In the genomic region with DNA sequence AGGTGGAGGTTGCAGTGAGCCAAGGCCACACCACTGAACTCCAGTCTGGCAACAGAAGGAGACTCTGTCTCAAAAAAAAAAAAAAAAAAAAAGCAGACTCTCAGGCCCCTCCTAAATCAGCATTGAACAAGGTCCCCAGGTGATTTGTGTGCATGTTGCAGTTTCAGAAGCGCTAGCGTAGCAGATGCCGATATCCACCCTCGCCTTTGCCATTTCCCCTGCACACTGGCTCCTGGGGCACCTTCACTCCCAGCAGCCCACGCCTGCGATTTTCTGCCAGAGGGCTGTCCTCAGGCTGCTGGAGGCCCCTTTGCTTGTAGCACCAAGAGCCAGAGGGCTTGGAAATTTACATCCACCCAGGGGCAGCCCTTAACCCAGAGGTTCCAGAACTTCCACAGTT, we compare ENCODE assay signal across 31 cellular contexts.
"Had no signal": no experiment of that assay in that cellular context is flagged by ENCODE, and none has a peak within 500 bp of the region (broad histone marks: within the 10 kb centered on the region; RNA-seq: fewer than 3 reads in every experiment).

No MANE protein-coding gene starts in this region.

- H3K9me3 ChIP-seq: SJCRH30 had no signal

- H3K27me3 ChIP-seq: SJCRH30 had no signal

- H3K4me3 ChIP-seq: SJCRH30, SK-N-MC had no signal

- H3K27ac ChIP-seq: SJCRH30, SK-N-MC, VCaP had no signal

- H3K36me3 Mint-ChIP-seq: activated CD4-positive, alpha-beta memory T cell treated with anti-CD3 and anti-CD28 coated beads for 36 hours; activated naive CD4-positive, alpha-beta T cell treated with anti-CD3 and anti-CD28 coated beads, Interleukin-2, amount 50 U/mL, for 72 hours; brain had no signal

- H3K4me1 Mint-ChIP-seq: activated B cell treated with CpG ODN at 0.5 μM for 24 hours, T-helper 17 cell had no signal

- H3K9me3 Mint-ChIP-seq: activated B cell treated with CpG ODN at 0.5 μM for 24 hours; activated T-cell treated with anti-CD3 and anti-CD28 coated beads, Interleukin-2, amount 50 U/mL, for 4 hours; activated T-helper 1 cell treated with anti-CD3 and anti-CD28 coated beads, Interleukin-12 subunit alpha, Interleukin-12 subunit beta, Interleukin-2, Interleukin-4 antibody, amounts not matched to agents 30 ng/mL and 10 ng/mL and 1 ng/mL, durations not matched to agents 14 hours and 24 hours and 36 hours had no signal

- H3K4me3 Mint-ChIP-seq: activated B cell treated with CpG ODN at 0.5 μM for 24 hours; activated CD4-positive, alpha-beta memory T cell treated with anti-CD3 and anti-CD28 coated beads for 36 hours; activated naive CD4-positive, alpha-beta T cell treated with anti-CD3 and anti-CD28 coated beads for 36 hours; activated T-cell treated with anti-CD3 and anti-CD28 coated beads, Interleukin-2, amount 50 U/mL, for 4 hours; activated T-helper 1 cell treated with anti-CD3 and anti-CD28 coated beads, Interleukin-12 subunit alpha, Interleukin-12 subunit beta, Interleukin-2, Interleukin-4 antibody, amounts not matched to agents 30 ng/mL and 10 ng/mL and 1 ng/mL, durations not matched to agents 14 hours and 24 hours and 36 hours; brain; T-helper 17 cell had no signal

- H3K36me3 ChIP-seq: SJCRH30 had no signal

- ATAC-seq: activated naive CD4-positive, alpha-beta T cell treated with anti-CD3 and anti-CD28 coated beads, Interleukin-2, amount 50 U/mL, for 72 hours; activated T-cell treated with anti-CD3 and anti-CD28 coated beads, Interleukin-2, amount 50 U/mL, for 4 hours; T-helper 17 cell had no signal

- DNase-seq: activated B cell treated with CpG ODN at 0.5 μM for 24 hours; activated CD4-positive, alpha-beta memory T cell treated with anti-CD3 and anti-CD28 coated beads for 36 hours; activated CD4-positive, alpha-beta T cell treated with anti-CD3 and anti-CD28 coated beads for 4 hours; activated CD4-positive, alpha-beta T cell treated with anti-CD3 and anti-CD28 coated beads, Interleukin-2, amount 50 U/mL, for 1 hour; activated CD4-positive, CD25-positive, alpha-beta regulatory T cell treated with anti-CD3 and anti-CD28 coated beads, Interleukin-2, amount 50 U/mL, for 72 hours; activated CD8-positive, alpha-beta memory T cell treated with anti-CD3 and anti-CD28 coated beads, Interleukin-2, amount 50 U/mL, for 4 hours; activated gamma-delta T cell treated with Interleukin-2 at 50 U/mL for 16 hours; activated naive CD4-positive, alpha-beta T cell treated with anti-CD3 and anti-CD28 coated beads for 36 hours; activated T-cell treated with anti-CD3 and anti-CD28 coated beads for 4 hours; activated T-cell treated with anti-CD3 and anti-CD28 coated beads, Interleukin-2, amount 50 U/mL, for 4 hours; anterior cingulate cortex; caudate nucleus; cerebellar nuclear complex; KG1; NCI-H1105; NCI-H1417 treated with DMSO at 0.1 percent for 48 hours; NCI-H187 treated with DMSO at 0.1 percent for 48 hours; NCI-H2081; NCI-H510A; NCI-H526; NCI-H748 treated with DMSO at 0.1 percent for 48 hours; OCI-M1; SHP77; T-helper 17 cell had no signal

- FAIRE-seq: bronchial epithelial cell had no signal

- H3K27ac Mint-ChIP-seq: activated B cell treated with CpG ODN at 0.5 μM for 24 hours; activated CD4-positive, alpha-beta memory T cell treated with anti-CD3 and anti-CD28 coated beads for 36 hours; activated naive CD4-positive, alpha-beta T cell treated with anti-CD3 and anti-CD28 coated beads for 36 hours; activated T-helper 1 cell treated with anti-CD3 and anti-CD28 coated beads, Interleukin-12 subunit alpha, Interleukin-12 subunit beta, Interleukin-2, Interleukin-4 antibody, amounts not matched to agents 30 ng/mL and 10 ng/mL and 1 ng/mL, durations not matched to agents 14 hours and 24 hours and 36 hours; T-helper 17 cell had no signal
